Comparison of ENCODE assay signal across 8 cellular contexts in genomic region chr1:76867342-76868130, GRCh38. TPM values are rescaled to one million over a fixed set of nuclear protein-coding genes. Genes with fewer than 3 reads are reported as not detected.
DNase-seq lines count a peak whose midpoint lies in the region; ATAC-seq and TF ChIP-seq lines count a peak whose summit lies in the region.

Gene ST6GALNAC5 (plus strand): TSS chr1:76867480.

- H3K27me3 Mint-ChIP-seq in endodermal cell (ENCODE audit: insufficient read depth) = peaks cover 66% of the 10 kb centered on the region

- peak; percentile 4 for DNase-seq in stimulated activated CD4-positive, alpha-beta T cell treated with anti-CD3 and anti-CD28 coated beads, Interleukin-4, amount 100 ng/mL, for 1 hour
- DNase-seq in stimulated activated CD4-positive, alpha-beta T cell treated with anti-CD3 and anti-CD28 coated beads, Interleukin-12 subunit alpha, Interleukin-12 subunit beta, amount 100 ng/mL, for 4 hours = no peak
- DNase-seq in SK-N-MC (ENCODE audit: low read depth, low spot score) (no peak), endodermal cell (peak; percentile 77), myocyte (ENCODE audit: low read depth) (peak; percentile 56), cerebellar cortex (ENCODE audit: low spot score) (no peak), midbrain (lab: John Stamatoyannopoulos, UW) (no peak)

- H3K4me1 Mint-ChIP-seq in endodermal cell = peaks cover 8% of the 10 kb centered on the region

- H3K27ac ChIP-seq in SK-N-MC = no peak within 1 kb of the TSS
- peak within 1 kb of the TSS; percentile 60 for H3K27ac ChIP-seq in endodermal cell (ENCODE audit: low read depth, low read length)

- peak within 1 kb of the TSS; percentile 78 for H3K27ac Mint-ChIP-seq in endodermal cell

- H3K4me3 ChIP-seq in SK-N-MC = peak within 1 kb of the TSS; percentile 85
- peak within 1 kb of the TSS; percentile 92 for H3K4me3 ChIP-seq in endodermal cell (ENCODE audit: low read length)

- H3K36me3 Mint-ChIP-seq in endodermal cell (ENCODE audit: low read depth) = peaks cover 4% of the 10 kb centered on the region

- H3K9me3 ChIP-seq in SK-N-MC (ENCODE audit: low read depth, low read length) (no peaks in the 10 kb centered on the region), endodermal cell (ENCODE audit: control insufficient read depth, low read length) (no peaks in the 10 kb centered on the region)

- no peaks in the 10 kb centered on the region for H3K9me3 Mint-ChIP-seq in endodermal cell

- H3K27me3 ChIP-seq in endodermal cell (ENCODE audit: control insufficient read depth, insufficient read depth, low read length, poor library complexity, severe bottlenecking) = peaks cover 19% of the 10 kb centered on the region

- TF ChIP-seq CTCF in endodermal cell (conservative IDR thresholded peaks at IDR 0.05) = peak; percentile 41

- ATAC-seq in GM18858 (IDR thresholded peaks at IDR 0.05; ENCODE audit: unreplicated experiment) = no peak

- H3K36me3 ChIP-seq in SK-N-MC (ENCODE audit: insufficient read depth, low read length) = no peaks in the 10 kb centered on the region
- H3K36me3 ChIP-seq in endodermal cell (ENCODE audit: control insufficient read depth, insufficient read depth, low read length) = no peaks in the 10 kb centered on the region

- 0% methylated on average over 5 to 50 of the region's 50 CpGs for WGBS in endodermal cell (ENCODE audit: insufficient coverage in 1 of 2, insufficient read length in 1 of 2), 2 experiments

- H3K4me1 ChIP-seq in endodermal cell (ENCODE audit: control insufficient read depth, insufficient read depth, low read length) = no peaks in the 10 kb centered on the region

- H3K9ac ChIP-seq in SK-N-MC (ENCODE audit: insufficient read length) (peak within 1 kb of the TSS; percentile 19), endodermal cell (ENCODE audit: extremely low read depth, low read length, poor library complexity, severe bottlenecking) (peak within 1 kb of the TSS; percentile 42)

- H3K4me3 Mint-ChIP-seq in endodermal cell = peak within 1 kb of the TSS; percentile 88

RNA-seq across cellular contexts. Expression of gene ST6GALNAC5, which starts in this region (rescaled TPM):
- total RNA-seq in endodermal cell = 1 to 10 TPM; 9.1 to 9.4 TPM
- polyA plus RNA-seq in endodermal cell (2013, experiment 1 of 2) = 14.6 TPM
- 12.7 TPM for polyA plus RNA-seq in endodermal cell (2013, experiment 2 of 2)
- total RNA-seq in myocyte = 2.2 and 5.1 TPM in 2 replicates
- polyA plus RNA-seq in myocyte (2012) = 2.5 TPM

Comparison
In these comparisons a context has a peak if more than half of its experiments do, and no peak if none do; other contexts are left out.
1. DNase-seq: peak in stimulated activated CD4-positive, alpha-beta T cell treated with anti-CD3 and anti-CD28 coated beads, Interleukin-4, amount 100 ng/mL, for 1 hour (single experiment), endodermal cell (single experiment) and myocyte (single experiment); none in stimulated activated CD4-positive, alpha-beta T cell treated with anti-CD3 and anti-CD28 coated beads, Interleukin-12 subunit alpha, Interleukin-12 subunit beta, amount 100 ng/mL, for 4 hours (single experiment), SK-N-MC (single experiment), cerebellar cortex (single experiment) and midbrain (single experiment).